ENCODE assay signal across 8 cellular contexts in the genomic region with DNA sequence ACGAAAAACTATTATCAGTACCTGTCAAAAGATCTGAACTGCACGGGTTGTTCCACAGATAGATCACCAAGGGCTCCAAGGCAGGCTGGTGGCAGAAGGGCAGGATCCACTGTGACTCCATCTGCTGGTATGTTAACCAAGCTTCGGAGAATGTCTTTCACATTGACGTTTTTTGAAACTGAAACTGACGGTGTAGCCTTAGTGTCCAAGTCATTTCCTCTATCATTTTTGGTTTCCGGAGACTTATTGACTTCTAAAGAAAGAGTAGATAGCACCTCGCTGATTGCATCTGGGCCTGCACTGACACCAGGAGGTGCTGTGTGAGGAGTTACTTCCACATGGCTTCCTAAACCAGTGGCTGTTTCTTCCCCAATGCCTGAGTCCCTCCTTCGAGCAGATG.
DNase-seq lines count a peak whose midpoint lies in the region; ATAC-seq and TF ChIP-seq lines count a peak whose summit lies in the region.

No MANE protein-coding gene starts in this region.

- intact Hi-C loops in spleen (cut with DNase I; ENCODE audit: low total_unique reads), result no loop called here

- no peaks in the 10 kb centered on the region for H3K27me3 ChIP-seq in spleen (replicated peaks in 1 of 7)

- H3K36me3 ChIP-seq in spleen, result peaks cover 0 to 33% (median 4%) of the 10 kb centered on the region in 6 donors

- ATAC-seq in GM19035 (IDR thresholded peaks at IDR 0.05; ENCODE audit: unreplicated experiment) (peak; percentile 94), HG03064 (IDR thresholded peaks at IDR 0.05; ENCODE audit: low read depth, unreplicated experiment) (peak; percentile 91)

- TF ChIP-seq CTCF in spleen (IDR thresholded peaks at IDR 0.05 in 8 of 11, conservative IDR thresholded peaks at IDR 0.05 in 3 of 11), result peak in 6 of 11 experiments; percentile 14 to 53 (median 43)

- DNase-seq in activated CD4-positive, alpha-beta T cell treated with anti-CD3 and anti-CD28 coated beads, Interleukin-2, amount 50 U/mL, for 1 hour, result peak; percentile 18
- DNase-seq in spleen (peak; percentile 72), NCI-H146 (lab: John Stamatoyannopoulos, UW) (no peak), NCI-H524 (lab: John Stamatoyannopoulos, UW) (no peak), D341Med (ENCODE audit: low spot score) (no peak), NCI-H2227 (lab: John Stamatoyannopoulos, UW; ENCODE audit: unreplicated experiment) (no peak)

- peak overlapping the region in 1 of 8 donors; percentile 55 for H3K4me3 ChIP-seq in spleen

- peaks cover 0 to 27% (median 15%) of the 10 kb centered on the region in 6 donors for H3K4me1 ChIP-seq in spleen

- peak overlapping the region; percentile 16 to 81 (median 58) for H3K27ac ChIP-seq in spleen

- 55 to 74% (median 69%) methylated on average over 8 of the region's 8 CpGs for WGBS in spleen, 5 donors

- no peak for TF ChIP-seq POLR2A in spleen (IDR thresholded peaks at IDR 0.05)

- no peaks in the 10 kb centered on the region for H3K9me3 ChIP-seq in spleen

Comparison
In these comparisons a context has a peak if more than half of its experiments do, and no peak if none do; other contexts are left out.
1. DNase-seq: peak in activated CD4-positive, alpha-beta T cell treated with anti-CD3 and anti-CD28 coated beads, Interleukin-2, amount 50 U/mL, for 1 hour (single experiment) and spleen (single experiment); none in NCI-H146 (single experiment), NCI-H524 (0 of 2), D341Med (single experiment) and NCI-H2227 (single experiment).